ENCODE assay signal across 1 cellular context in genomic region chr3:33081812-33082211, GRCh38.
TF ChIP-seq lines count a peak whose summit lies in the region.

No MANE protein-coding gene starts in this region.

TF ChIP-seq in WTC11, 78 proteins besides CTCF, POLR2A, EP300 and RAD21:
- TF ChIP-seq NFATC4 (CRISPR knock-in tag; IDR thresholded peaks at IDR 0.05): no peak
- TF ChIP-seq, protein P1, sequence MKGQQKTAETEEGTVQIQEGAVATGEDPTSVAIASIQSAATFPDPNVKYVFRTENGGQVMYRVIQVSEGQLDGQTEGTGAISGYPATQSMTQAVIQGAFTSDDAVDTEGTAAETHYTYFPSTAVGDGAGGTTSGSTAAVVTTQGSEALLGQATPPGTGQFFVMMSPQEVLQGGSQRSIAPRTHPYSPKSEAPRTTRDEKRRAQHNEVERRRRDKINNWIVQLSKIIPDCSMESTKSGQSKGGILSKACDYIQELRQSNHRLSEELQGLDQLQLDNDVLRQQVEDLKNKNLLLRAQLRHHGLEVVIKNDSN (CRISPR knock-in tag; IDR thresholded peaks at IDR 0.05): no peak
- no peak for TF ChIP-seq MXD4 (CRISPR knock-in tag; IDR thresholded peaks at IDR 0.05; ENCODE audit: borderline replicate concordance)
- no peak for TF ChIP-seq MLX (CRISPR knock-in tag; IDR thresholded peaks at IDR 0.05)
- TF ChIP-seq PRRX2 (CRISPR knock-in tag; IDR thresholded peaks at IDR 0.05): no peak
- no peak for TF ChIP-seq NR2C2 (CRISPR knock-in tag; IDR thresholded peaks at IDR 0.05)
- TF ChIP-seq CREB1 (CRISPR knock-in tag; IDR thresholded peaks at IDR 0.05): no peak
- no peak for TF ChIP-seq SMAD3 (CRISPR knock-in tag; IDR thresholded peaks at IDR 0.05; ENCODE audit: borderline replicate concordance)
- no peak for TF ChIP-seq FOXK1 (CRISPR knock-in tag; IDR thresholded peaks at IDR 0.05)
- TF ChIP-seq, protein P2, sequence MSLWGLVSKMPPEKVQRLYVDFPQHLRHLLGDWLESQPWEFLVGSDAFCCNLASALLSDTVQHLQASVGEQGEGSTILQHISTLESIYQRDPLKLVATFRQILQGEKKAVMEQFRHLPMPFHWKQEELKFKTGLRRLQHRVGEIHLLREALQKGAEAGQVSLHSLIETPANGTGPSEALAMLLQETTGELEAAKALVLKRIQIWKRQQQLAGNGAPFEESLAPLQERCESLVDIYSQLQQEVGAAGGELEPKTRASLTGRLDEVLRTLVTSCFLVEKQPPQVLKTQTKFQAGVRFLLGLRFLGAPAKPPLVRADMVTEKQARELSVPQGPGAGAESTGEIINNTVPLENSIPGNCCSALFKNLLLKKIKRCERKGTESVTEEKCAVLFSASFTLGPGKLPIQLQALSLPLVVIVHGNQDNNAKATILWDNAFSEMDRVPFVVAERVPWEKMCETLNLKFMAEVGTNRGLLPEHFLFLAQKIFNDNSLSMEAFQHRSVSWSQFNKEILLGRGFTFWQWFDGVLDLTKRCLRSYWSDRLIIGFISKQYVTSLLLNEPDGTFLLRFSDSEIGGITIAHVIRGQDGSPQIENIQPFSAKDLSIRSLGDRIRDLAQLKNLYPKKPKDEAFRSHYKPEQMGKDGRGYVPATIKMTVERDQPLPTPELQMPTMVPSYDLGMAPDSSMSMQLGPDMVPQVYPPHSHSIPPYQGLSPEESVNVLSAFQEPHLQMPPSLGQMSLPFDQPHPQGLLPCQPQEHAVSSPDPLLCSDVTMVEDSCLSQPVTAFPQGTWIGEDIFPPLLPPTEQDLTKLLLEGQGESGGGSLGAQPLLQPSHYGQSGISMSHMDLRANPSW (CRISPR knock-in tag; conservative IDR thresholded peaks at IDR 0.05; ENCODE audit: low read depth): no peak
- TF ChIP-seq, protein P3, sequence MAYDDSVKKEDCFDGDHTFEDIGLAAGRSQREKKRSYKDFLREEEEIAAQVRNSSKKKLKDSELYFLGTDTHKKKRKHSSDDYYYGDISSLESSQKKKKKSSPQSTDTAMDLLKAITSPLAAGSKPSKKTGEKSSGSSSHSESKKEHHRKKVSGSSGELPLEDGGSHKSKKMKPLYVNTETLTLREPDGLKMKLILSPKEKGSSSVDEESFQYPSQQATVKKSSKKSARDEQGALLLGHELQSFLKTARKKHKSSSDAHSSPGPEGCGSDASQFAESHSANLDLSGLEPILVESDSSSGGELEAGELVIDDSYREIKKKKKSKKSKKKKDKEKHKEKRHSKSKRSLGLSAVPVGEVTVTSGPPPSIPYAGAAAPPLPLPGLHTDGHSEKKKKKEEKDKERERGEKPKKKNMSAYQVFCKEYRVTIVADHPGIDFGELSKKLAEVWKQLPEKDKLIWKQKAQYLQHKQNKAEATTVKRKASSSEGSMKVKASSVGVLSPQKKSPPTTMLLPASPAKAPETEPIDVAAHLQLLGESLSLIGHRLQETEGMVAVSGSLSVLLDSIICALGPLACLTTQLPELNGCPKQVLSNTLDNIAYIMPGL (CRISPR knock-in tag; IDR thresholded peaks at IDR 0.05): no peak
- no peak for TF ChIP-seq ZNF263 (CRISPR knock-in tag; IDR thresholded peaks at IDR 0.05; ENCODE audit: low read depth)
- TF ChIP-seq ZNF232 (CRISPR knock-in tag; IDR thresholded peaks at IDR 0.05): no peak
- TF ChIP-seq ATF1 (CRISPR knock-in tag; IDR thresholded peaks at IDR 0.05): no peak
